Comparison of ENCODE assay signal across 8 cellular contexts in genomic region chr1:779621-780020, GRCh38.
DNase-seq lines count a peak whose midpoint lies in the region; ATAC-seq and TF ChIP-seq lines count a peak whose summit lies in the region.
"Not testable (repeated sequence)": the region's sequence is repeated elsewhere in the genome, so short reads cannot be mapped to it uniquely, and the experiment has no call there.

No MANE protein-coding gene starts in this region.

- H3K9me3 Mint-ChIP-seq in CD4-positive, alpha-beta T cell; activated naive CD8-positive, alpha-beta T cell treated with anti-CD3 and anti-CD28 coated beads, Interleukin-2, amount 50 U/mL, for 24 hours; immature natural killer cell: not testable (repeated sequence)

- H3K27me3 Mint-ChIP-seq in CD4-positive, alpha-beta T cell; activated naive CD8-positive, alpha-beta T cell treated with anti-CD3 and anti-CD28 coated beads, Interleukin-2, amount 50 U/mL, for 24 hours; immature natural killer cell (ENCODE audit: low read depth in 3 of 3): not testable (repeated sequence)

- ATAC-seq in CD4-positive, alpha-beta T cell (ENCODE audit: poor library complexity); activated naive CD8-positive, alpha-beta T cell treated with anti-CD3 and anti-CD28 coated beads, Interleukin-2, amount 50 U/mL, for 24 hours: not testable (repeated sequence)

- intact Hi-C loops in CD4-positive, alpha-beta T cell (cut with DNase I, micrococcal nuclease), result not testable (repeated sequence)

- not testable (repeated sequence) for H3K4me1 ChIP-seq in HUES6 (ENCODE audit: control insufficient read depth, insufficient read depth, low read length); neuron (ENCODE audit: insufficient read depth, low read length)

- peak overlapping the region; percentile 99 for H3K27ac Mint-ChIP-seq in CD4-positive, alpha-beta T cell
- peak overlapping the region; percentile 98 for H3K27ac Mint-ChIP-seq in activated naive CD8-positive, alpha-beta T cell treated with anti-CD3 and anti-CD28 coated beads, Interleukin-2, amount 50 U/mL, for 24 hours
- H3K27ac Mint-ChIP-seq in immature natural killer cell, result peak overlapping the region in 3 of 6 donors; percentile 53 to 100 (median 100)

- not testable (repeated sequence) for H3K36me3 ChIP-seq in HUES6 (ENCODE audit: control insufficient read depth, insufficient read depth, low read length); SU-DHL-6 (ENCODE audit: low read length); neuron (ENCODE audit: insufficient read depth, low read length)

- not testable (repeated sequence) for H2AFZ ChIP-seq in SU-DHL-6 (ENCODE audit: low read depth, low read length, severe bottlenecking); neuron (ENCODE audit: low read depth, low read length)

- H3K9me3 ChIP-seq in CD4-positive, alpha-beta T cell (ENCODE audit: control insufficient read depth, low read length); HUES6 (ENCODE audit: control insufficient read depth, insufficient read depth, low read depth, low read length); SU-DHL-6 (ENCODE audit: insufficient read depth, low read length); neuron (ENCODE audit: low read length): not testable (repeated sequence)

- H4K20me1 ChIP-seq in SU-DHL-6 (ENCODE audit: low read depth, low read length), result not testable (repeated sequence)

- H3K9ac ChIP-seq in HUES6 (ENCODE audit: low read length), result not testable (repeated sequence)
- H3K9ac ChIP-seq in SU-DHL-6 (ENCODE audit: low read length), result peak overlapping the region; percentile 76

- not testable (repeated sequence) for H3F3A ChIP-seq in SU-DHL-6 (ENCODE audit: insufficient read depth)

- not testable (repeated sequence) for H3K36me3 Mint-ChIP-seq in CD4-positive, alpha-beta T cell (ENCODE audit: low read depth); immature natural killer cell
- H3K36me3 Mint-ChIP-seq in activated naive CD8-positive, alpha-beta T cell treated with anti-CD3 and anti-CD28 coated beads, Interleukin-2, amount 50 U/mL, for 24 hours (ENCODE audit: low read depth), result peaks cover 10% of the 10 kb centered on the region

- H3K27me3 ChIP-seq in CD4-positive, alpha-beta T cell (ENCODE audit: control insufficient read depth, insufficient read depth, low read length); HUES6 (ENCODE audit: control insufficient read depth, insufficient read depth, low read length); SU-DHL-6 (ENCODE audit: low read length); neuron (ENCODE audit: insufficient read depth, low read length): not testable (repeated sequence)

- H3K4me2 ChIP-seq in SU-DHL-6 (ENCODE audit: low read depth, low read length, poor library complexity, severe bottlenecking), result peak overlapping the region; percentile 58

- H3K4me3 ChIP-seq in HUES6 (ENCODE audit: low read depth, low read length) (peak overlapping the region; percentile 39), SU-DHL-6 (ENCODE audit: insufficient read depth, low read length, poor library complexity, severe bottlenecking) (peak overlapping the region; percentile 49), neuron (ENCODE audit: low read length) (peak overlapping the region; percentile 24)

- H3K9me2 ChIP-seq in SU-DHL-6 (replicated peaks; ENCODE audit: insufficient read depth, low read length), result not testable (repeated sequence)

- peaks cover 13% of the 10 kb centered on the region for H3K4me1 Mint-ChIP-seq in CD4-positive, alpha-beta T cell (ENCODE audit: low read depth)
- H3K4me1 Mint-ChIP-seq in activated naive CD8-positive, alpha-beta T cell treated with anti-CD3 and anti-CD28 coated beads, Interleukin-2, amount 50 U/mL, for 24 hours, result not testable (repeated sequence)
- H3K4me1 Mint-ChIP-seq in immature natural killer cell, result peaks cover 11 to 17% of the 10 kb centered on the region in 2 donors

- not testable (repeated sequence) for TF ChIP-seq CTCF in CD4-positive, alpha-beta T cell (IDR thresholded peaks at IDR 0.05); SU-DHL-6 (IDR thresholded peaks at IDR 0.05; ENCODE audit: insufficient read depth, low read length, poor library complexity, severe bottlenecking)

- POLR2A ChIA-PET in CD4-positive, alpha-beta T cell (lab: Charles Lee), result not testable (repeated sequence)

- H3K27ac ChIP-seq in CD4-positive, alpha-beta T cell (ENCODE audit: low read depth, low read length); HUES6 (ENCODE audit: low read depth, low read length): not testable (repeated sequence)
- H3K27ac ChIP-seq in SU-DHL-6 (ENCODE audit: low read depth, low read length) (peak overlapping the region; percentile 29; the same call in 1 of the 2 replicates), epithelial cell of prostate (peak overlapping the region; percentile 60)

- CTCF ChIA-PET in CD4-positive, alpha-beta T cell (lab: Charles Lee), result interaction anchor here (2.3 kb wide), 1 partner anchor 90 kb away, joined by 8 read pairs; no protein-coding TSS in a partner anchor

- not testable (repeated sequence) for H3K79me2 ChIP-seq in SU-DHL-6 (ENCODE audit: insufficient read depth, low read length)

- peak overlapping the region; percentile 92 for H3K4me3 Mint-ChIP-seq in CD4-positive, alpha-beta T cell
- peak overlapping the region; percentile 96 for H3K4me3 Mint-ChIP-seq in activated naive CD8-positive, alpha-beta T cell treated with anti-CD3 and anti-CD28 coated beads, Interleukin-2, amount 50 U/mL, for 24 hours
- H3K4me3 Mint-ChIP-seq in immature natural killer cell, result peak overlapping the region; percentile 44 to 98 (median 95)

- not testable (repeated sequence) for DNase-seq in CD4-positive, alpha-beta T cell; activated naive CD8-positive, alpha-beta T cell treated with anti-CD3 and anti-CD28 coated beads, Interleukin-2, amount 50 U/mL, for 24 hours; epithelial cell of prostate (ENCODE audit: low read depth, low spot score); immature natural killer cell
- DNase-seq in stromal cell of bone marrow (ENCODE audit: low read depth), result peak; percentile 6
